In the genomic region with DNA sequence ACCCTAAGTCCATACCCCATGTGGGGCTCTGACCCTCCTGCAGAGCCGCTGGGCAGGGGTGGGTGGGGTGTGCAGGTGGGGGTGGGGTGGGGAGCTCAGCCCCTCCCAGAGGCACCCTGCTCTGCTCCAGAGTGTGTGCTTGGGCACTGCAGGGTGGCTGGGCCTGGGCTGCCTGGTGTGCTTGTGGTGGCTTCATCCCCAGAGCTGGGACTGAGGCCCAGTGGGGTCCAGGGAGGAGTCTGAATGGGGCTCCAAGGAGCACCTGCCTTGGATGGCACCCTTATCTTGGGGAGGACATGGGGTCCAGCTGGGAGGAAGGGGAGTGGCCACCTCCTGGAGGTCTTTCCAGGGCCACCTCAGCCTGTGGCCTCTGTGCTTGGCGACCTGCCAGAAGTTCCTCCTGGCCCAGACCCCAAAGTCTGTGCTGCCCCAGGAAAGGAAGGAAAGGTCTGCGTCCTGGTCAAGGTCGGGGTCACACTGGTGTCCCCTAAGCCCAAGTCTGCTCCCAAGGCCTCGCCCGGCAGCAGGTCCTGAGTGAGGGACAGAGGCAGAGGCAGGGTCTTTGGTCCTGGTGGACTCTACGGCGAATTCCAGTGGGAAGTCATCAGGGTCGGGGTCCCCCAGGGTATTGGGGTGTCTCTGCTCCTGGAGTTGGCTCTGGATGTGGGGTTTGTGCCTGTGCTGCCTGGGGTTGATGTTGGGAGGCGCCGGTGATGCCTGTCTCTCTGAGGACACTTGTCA, we compare ENCODE assay signal across 23 cellular contexts.
"Had no signal": no experiment of that assay in that cellular context is flagged by ENCODE, and none has a peak within 500 bp of the region (broad histone marks: within the 10 kb centered on the region; RNA-seq: fewer than 3 reads in every experiment).

No MANE protein-coding gene starts in this region.

- DNase-seq: activated CD4-positive, alpha-beta T cell treated with anti-CD3 and anti-CD28 coated beads, Interleukin-2, amount 10 ng/mL, durations not matched to agents 24 days and 14 days; activated CD4-positive, CD25-positive, alpha-beta regulatory T cell; activated CD8-positive, alpha-beta T cell treated with anti-CD3 and anti-CD28 coated beads for 36 hours; activated gamma-delta T cell; activated naive CD4-positive, alpha-beta T cell treated with anti-CD3 and anti-CD28 coated beads, Interleukin-2, amount 50 U/mL, for 16 hours; activated naive CD8-positive, alpha-beta T cell treated with anti-CD3 and anti-CD28 coated beads, Interleukin-2, amount 50 U/mL, for 24 hours; cerebellar nuclear complex; cortex of kidney; natural killer cell; stimulated activated CD4-positive, alpha-beta T cell treated with anti-CD3 and anti-CD28 coated beads, Interleukin-1b, Interleukin-23, amount 100 ng/mL, for 48 hours; stomach; T-helper 1 cell had no signal

- H3K27me3 Mint-ChIP-seq: activated naive CD8-positive, alpha-beta T cell treated with anti-CD3 and anti-CD28 coated beads, Interleukin-2, amount 50 U/mL, for 24 hours had no signal

- H3K36me3 ChIP-seq: heart right ventricle, prostate gland, right atrium auricular region, stomach, suprapubic skin, tibial nerve had no signal

- H3K9me3 Mint-ChIP-seq: activated CD4-positive, alpha-beta T cell treated with anti-CD3 and anti-CD28 coated beads, Interleukin-2, amount 10 ng/mL, durations not matched to agents 24 days and 14 days; activated CD8-positive, alpha-beta T cell treated with anti-CD3 and anti-CD28 coated beads for 36 hours; activated naive CD8-positive, alpha-beta T cell treated with anti-CD3 and anti-CD28 coated beads, Interleukin-2, amount 50 U/mL, for 24 hours; activated T-helper 1 cell treated with anti-CD3 and anti-CD28 coated beads, Interleukin-12 subunit alpha, Interleukin-12 subunit beta, Interleukin-2, Interleukin-4 antibody, amounts not matched to agents 30 ng/mL and 10 ng/mL and 1 ng/mL, durations not matched to agents 14 hours and 24 hours and 36 hours; natural killer cell had no signal

- H3K4me1 ChIP-seq: heart right ventricle, prostate gland, right atrium auricular region, stomach, suprapubic skin, tibial nerve had no signal

- H3K9me3 ChIP-seq: prostate gland, right atrium auricular region, stomach, suprapubic skin had no signal

- ATAC-seq: activated CD8-positive, alpha-beta T cell treated with anti-CD3 and anti-CD28 coated beads for 36 hours; activated naive CD8-positive, alpha-beta T cell treated with anti-CD3 and anti-CD28 coated beads, Interleukin-2, amount 50 U/mL, for 24 hours; heart right ventricle; left lobe of liver; natural killer cell had no signal

- H3K4me3 Mint-ChIP-seq: activated CD4-positive, alpha-beta T cell treated with anti-CD3 and anti-CD28 coated beads, Interleukin-2, amount 10 ng/mL, durations not matched to agents 24 days and 14 days; activated CD8-positive, alpha-beta T cell treated with anti-CD3 and anti-CD28 coated beads for 36 hours; activated naive CD8-positive, alpha-beta T cell treated with anti-CD3 and anti-CD28 coated beads, Interleukin-2, amount 50 U/mL, for 24 hours; activated T-helper 1 cell treated with anti-CD3 and anti-CD28 coated beads, Interleukin-12 subunit alpha, Interleukin-12 subunit beta, Interleukin-2, Interleukin-4 antibody, amounts not matched to agents 30 ng/mL and 10 ng/mL and 1 ng/mL, durations not matched to agents 14 hours and 24 hours and 36 hours; mesothelial cell of epicardium; natural killer cell had no signal

- H3K4me1 Mint-ChIP-seq: mesothelial cell of epicardium, natural killer cell had no signal

- H3K27ac ChIP-seq: epithelial cell of prostate, heart right ventricle, prostate gland, right atrium auricular region, stomach, suprapubic skin, tibial nerve had no signal

- H3K27me3 ChIP-seq: right atrium auricular region, suprapubic skin, tibial nerve had no signal

- FAIRE-seq: keratinocyte had no signal

- H3K36me3 Mint-ChIP-seq: mesothelial cell of epicardium, natural killer cell had no signal

- H3K4me3 ChIP-seq: heart right ventricle, lung, prostate gland, right atrium auricular region, stomach, suprapubic skin, tibial nerve had no signal

- H3K27ac Mint-ChIP-seq: activated CD4-positive, alpha-beta T cell treated with anti-CD3 and anti-CD28 coated beads, Interleukin-2, amount 10 ng/mL, durations not matched to agents 24 days and 14 days; activated CD8-positive, alpha-beta T cell treated with anti-CD3 and anti-CD28 coated beads for 36 hours; activated naive CD8-positive, alpha-beta T cell treated with anti-CD3 and anti-CD28 coated beads, Interleukin-2, amount 50 U/mL, for 24 hours; activated T-helper 1 cell treated with anti-CD3 and anti-CD28 coated beads, Interleukin-12 subunit alpha, Interleukin-12 subunit beta, Interleukin-2, Interleukin-4 antibody, amounts not matched to agents 30 ng/mL and 10 ng/mL and 1 ng/mL, durations not matched to agents 14 hours and 24 hours and 36 hours; mesothelial cell of epicardium; natural killer cell had no signal
